Comparison of ENCODE assay signal across 8 cellular contexts in genomic region chr9:136363606-136364368, GRCh38. TPM values are rescaled to one million over a fixed set of nuclear protein-coding genes. Genes with fewer than 3 reads are reported as not detected.
A peak's percentile ranks its signal among the peaks of the same experiment; 100 is the strongest.
DNase-seq lines count a peak whose midpoint lies in the region; ATAC-seq and TF ChIP-seq lines count a peak whose summit lies in the region.

TSS of gene DNLZ (minus strand) at chr9:136363744. CDS start at chr9:136363714, 30 bp downstream.

- DNase-seq in GM03348 (ENCODE audit: low spot score) (peak; percentile 97), H4 (ENCODE audit: low spot score) (peak; percentile 58), SK-N-DZ (ENCODE audit: low spot score) (peak; percentile 82), omental fat pad (ENCODE audit: low spot score) (peak; percentile 67), suprapubic skin (ENCODE audit: low spot score in 2 of 2) (peak; percentile 89 to 90)
- DNase-seq in activated naive CD4-positive, alpha-beta T cell treated with Interleukin-2 at 50 U/mL for 16 hours, result peak; percentile 86

- H3K27me3 ChIP-seq in gastroesophageal sphincter (peaks cover 30% of the 10 kb centered on the region), suprapubic skin (no peaks in the 10 kb centered on the region)

- H3K4me1 ChIP-seq in gastroesophageal sphincter (peaks cover 0 to 40% (median 17%) of the 10 kb centered on the region in 3 donors), suprapubic skin (peaks cover 39% of the 10 kb centered on the region)

- 0% methylated on average over 2 of the region's 83 CpGs; no CpG with 5 or more reads in 1 of the 2 donors for WGBS in gastroesophageal sphincter (ENCODE audit: low coverage in 1 of 2), 2 donors
- WGBS in suprapubic skin, result 9% methylated on average over 58 of the region's 83 CpGs

- H3K4me3 ChIP-seq in gastroesophageal sphincter (peak within 1 kb of the TSS; percentile 74 to 99), suprapubic skin (peak within 1 kb of the TSS; percentile 92)

- no peak for TF ChIP-seq EP300 in gastroesophageal sphincter (IDR thresholded peaks at IDR 0.05)
- no peak for TF ChIP-seq EP300 in suprapubic skin (IDR thresholded peaks at IDR 0.05)

- TF ChIP-seq POLR2A in gastroesophageal sphincter (IDR thresholded peaks at IDR 0.05) (peak; percentile 5 to 61), suprapubic skin (IDR thresholded peaks at IDR 0.05) (peak in 1 of 2 donors; percentile 67)

- peak; percentile 99 for TF ChIP-seq CTCF in LNCAP (IDR thresholded peaks at IDR 0.05)
- TF ChIP-seq CTCF in gastroesophageal sphincter (IDR thresholded peaks at IDR 0.05), result peak in 3 of 4 experiments; percentile 98 to 99 (median 98)
- peak in 1 of 3 donors; percentile 100 for TF ChIP-seq CTCF in omental fat pad (IDR thresholded peaks at IDR 0.05)
- peak; percentile 98 to 99 for TF ChIP-seq CTCF in suprapubic skin (IDR thresholded peaks at IDR 0.05)

- ATAC-seq in gastroesophageal sphincter (peak; percentile 88), omental fat pad (ENCODE audit: low FRiP score) (peak; percentile 76)

- no peaks in the 10 kb centered on the region for H3K9me3 ChIP-seq in gastroesophageal sphincter
- H3K9me3 ChIP-seq in suprapubic skin, result no peaks in the 10 kb centered on the region

- H3K36me3 ChIP-seq in gastroesophageal sphincter (peaks cover 0 to 16% of the 10 kb centered on the region in 2 donors), suprapubic skin (no peaks in the 10 kb centered on the region)

- H3K27ac ChIP-seq in gastroesophageal sphincter, result peak within 1 kb of the TSS; percentile 49 to 97 (median 92)
- peak within 1 kb of the TSS; percentile 96 for H3K27ac ChIP-seq in suprapubic skin

RNA-seq across cellular contexts. Expression of gene DNLZ, which starts in this region (rescaled TPM):
- total RNA-seq in H4 (2014; rRNA removed; shearing (Covaris generic)), result 26.5 and 39.6 TPM in 2 replicates
- polyA plus RNA-seq in SK-N-DZ (2014; cell fraction: cytosol; rRNA removed), result 39.9 and 53.5 TPM in 2 replicates
- 53.5 and 73.3 TPM in 2 replicates for polyA plus RNA-seq in SK-N-DZ (2014; cell fraction: nucleus; rRNA removed)
- 10 to 100 TPM in 3 of 4 donors, 1 to 10 TPM in 1; 8.4 to 23.7 (median 15.7) TPM for total RNA-seq in gastroesophageal sphincter
- total RNA-seq in omental fat pad, result 10 to 100 TPM; 16.5 to 36.7 (median 19.8) TPM
- total RNA-seq in suprapubic skin, result 10 to 100 TPM; 11.3 to 46.4 (median 37.9) TPM

Comparison
In these comparisons a context has a peak if more than half of its experiments do, and no peak if none do; other contexts are left out.
1. Peak in every context shown above with its lines: DNase-seq, ATAC-seq, H3K4me3 ChIP-seq and H3K27ac ChIP-seq.